22 cellular contexts compared by ENCODE assay signal in the genomic region with DNA sequence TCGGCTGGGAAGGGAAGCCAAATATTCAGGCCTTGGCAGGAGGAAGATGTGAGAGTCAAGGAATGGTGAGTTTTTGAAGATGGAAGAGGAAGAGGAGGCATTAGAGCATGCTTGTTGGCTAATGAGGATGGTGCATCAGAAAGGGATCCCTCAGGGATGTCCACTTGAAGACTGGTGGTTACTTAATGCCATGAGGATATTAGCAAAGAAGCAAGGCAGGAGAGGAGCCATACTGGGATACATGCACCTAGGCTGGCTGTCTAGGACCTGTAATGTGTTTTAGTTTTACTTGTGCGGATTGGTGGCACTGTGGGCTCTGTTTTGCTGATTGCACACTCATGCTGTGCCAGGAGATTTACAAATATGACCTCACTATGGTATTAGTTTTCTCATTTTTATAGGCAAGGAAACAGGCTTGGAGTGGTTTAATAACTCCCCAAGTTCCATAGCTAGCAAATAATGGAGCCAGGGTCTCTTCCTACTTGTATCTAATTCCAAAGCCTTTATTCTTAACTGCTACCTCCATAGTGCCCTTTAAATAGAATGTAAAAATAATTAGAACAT. TPM values are rescaled to one million over a fixed set of nuclear protein-coding genes. Genes with fewer than 3 reads are reported as not detected.
DNase-seq lines count a peak whose midpoint lies in the region; ATAC-seq and TF ChIP-seq lines count a peak whose summit lies in the region.
"Had no signal": no experiment of that assay in that cellular context is flagged by ENCODE, and none has a peak within 500 bp of the region (broad histone marks: within the 10 kb centered on the region; RNA-seq: fewer than 3 reads in every experiment).

No MANE protein-coding gene starts in this region.

- H3K27me3 Mint-ChIP-seq in natural killer cell (ENCODE audit: low read depth in 2 of 2) (no peaks in the 10 kb centered on the region), T-helper 17 cell (no peaks in the 10 kb centered on the region)
- H3K27me3 Mint-ChIP-seq in natural killer cell treated with Interleukin-12 subunit alpha and Interleukin-12 subunit beta and Interleukin-15 and Interleukin-18, amount 100 ng/mL, for 72 hours, result no peaks in the 10 kb centered on the region

- no peaks in the 10 kb centered on the region for H3K36me3 Mint-ChIP-seq in natural killer cell
- H3K36me3 Mint-ChIP-seq in natural killer cell treated with Interleukin-12 subunit alpha and Interleukin-12 subunit beta and Interleukin-15 and Interleukin-18, amount 100 ng/mL, for 72 hours, result no peaks in the 10 kb centered on the region
- H3K36me3 Mint-ChIP-seq in T-helper 17 cell (ENCODE audit: low read depth), result peaks cover 4% of the 10 kb centered on the region

- H3K4me3 Mint-ChIP-seq in natural killer cell, result peak overlapping the region; percentile 4
- H3K4me3 Mint-ChIP-seq in natural killer cell treated with Interleukin-12 subunit alpha and Interleukin-12 subunit beta and Interleukin-15 and Interleukin-18, amount 100 ng/mL, for 72 hours, result no peak overlapping the region
- H3K4me3 Mint-ChIP-seq in T-helper 17 cell, result peak overlapping the region; percentile 1
- H3K4me3 Mint-ChIP-seq: HFFc6; stimulated activated effector memory CD8-positive, alpha-beta T cell treated with anti-CD3 and anti-CD28 coated beads, Interleukin-12 subunit alpha, Interleukin-12 subunit beta, amount 100 ng/mL, for 72 hours had no signal

- no peaks in the 10 kb centered on the region for H3K9me3 Mint-ChIP-seq in natural killer cell
- peaks cover 3% of the 10 kb centered on the region for H3K9me3 Mint-ChIP-seq in natural killer cell treated with Interleukin-12 subunit alpha and Interleukin-12 subunit beta and Interleukin-15 and Interleukin-18, amount 100 ng/mL, for 72 hours
- H3K9me3 Mint-ChIP-seq: HFFc6; stimulated activated effector memory CD8-positive, alpha-beta T cell treated with anti-CD3 and anti-CD28 coated beads, Interleukin-12 subunit alpha, Interleukin-12 subunit beta, amount 100 ng/mL, for 72 hours had no signal

- TF ChIP-seq CTCF in natural killer cell (IDR thresholded peaks at IDR 0.05), result no peak

- intact Hi-C loops in natural killer cell (cut with micrococcal nuclease) (no loop called here), left ventricle myocardium superior (cut with micrococcal nuclease) (no loop called here)

- DNase-seq in natural killer cell (no peak), T-helper 17 cell (no peak), left ventricle myocardium superior (no peak), NCI-H187 treated with DMSO at 0.1 percent for 48 hours (lab: John Stamatoyannopoulos, UW) (no peak), COR-L47 (lab: John Stamatoyannopoulos, UW) (no peak)
- no peak for DNase-seq in natural killer cell treated with Interleukin-12 subunit alpha and Interleukin-12 subunit beta and Interleukin-15 and Interleukin-18, amount 100 ng/mL, for 72 hours (ENCODE audit: low spot score)
- DNase-seq: activated CD4-positive, CD25-positive, alpha-beta regulatory T cell treated with anti-CD3 and anti-CD28 coated beads, Interleukin-2, amount 50 U/mL, for 72 hours; activated effector memory CD4-positive, alpha-beta T cell treated with Interleukin-2 at 50 U/mL for 16 hours; C1 segment of cervical spinal cord; GM23248; HFFc6; Karpas-422; NCI-H526 treated with DMSO at 0.1 percent for 48 hours; posterior cingulate gyrus; right lobe of liver; stimulated activated CD4-positive, alpha-beta T cell treated with anti-CD3 and anti-CD28 coated beads, Interleukin-12 subunit alpha, Interleukin-12 subunit beta, amount 100 ng/mL, for 4 hours; stimulated activated CD4-positive, alpha-beta T cell treated with anti-CD3 and anti-CD28 coated beads, Interleukin-4, amount 100 ng/mL, for 24 hours; substantia nigra; T-helper 1 cell; upper lobe of left lung had no signal

- H3K27ac Mint-ChIP-seq in natural killer cell, result peak overlapping the region; percentile 41 to 75
- no peak overlapping the region for H3K27ac Mint-ChIP-seq in natural killer cell treated with Interleukin-12 subunit alpha and Interleukin-12 subunit beta and Interleukin-15 and Interleukin-18, amount 100 ng/mL, for 72 hours
- peak overlapping the region; percentile 92 for H3K27ac Mint-ChIP-seq in T-helper 17 cell
- H3K27ac Mint-ChIP-seq: HFFc6 had no signal

- H3K4me1 Mint-ChIP-seq in natural killer cell, result peaks cover 55 to 57% of the 10 kb centered on the region in 2 donors
- peaks cover 44 to 49% of the 10 kb centered on the region in 2 donors for H3K4me1 Mint-ChIP-seq in natural killer cell treated with Interleukin-12 subunit alpha and Interleukin-12 subunit beta and Interleukin-15 and Interleukin-18, amount 100 ng/mL, for 72 hours (ENCODE audit: low read depth in 2 of 2)
- peaks cover 55% of the 10 kb centered on the region for H3K4me1 Mint-ChIP-seq in T-helper 17 cell

- ATAC-seq in natural killer cell, result no peak
- ATAC-seq in natural killer cell treated with Interleukin-12 subunit alpha and Interleukin-12 subunit beta and Interleukin-15 and Interleukin-18, amount 100 ng/mL, for 72 hours, result no peak
- no peak for ATAC-seq in T-helper 17 cell
- ATAC-seq in left ventricle myocardium superior, result peak; percentile 33
- no peak for ATAC-seq in HG03354 (IDR thresholded peaks at IDR 0.05; ENCODE audit: poor library complexity, severe bottlenecking, unreplicated experiment)

- no peaks in the 10 kb centered on the region for H3K9me3 ChIP-seq in T-helper 17 cell (ENCODE audit: control insufficient read depth, low read length, poor library complexity, severe bottlenecking)
- H3K9me3 ChIP-seq: right lobe of liver, upper lobe of left lung had no signal

RNA-seq across cellular contexts. Expression of gene NCOA7, which starts 37.8 kb away (rescaled TPM):
- 10 to 100 TPM; 37.3 to 66.6 (median 56.8) TPM for total RNA-seq in natural killer cell
- total RNA-seq in natural killer cell treated with Interleukin-12 subunit alpha and Interleukin-12 subunit beta and Interleukin-15 and Interleukin-18, amount 100 ng/mL, for 72 hours, result 10 to 100 TPM; 41.4 to 63.9 TPM
- total RNA-seq in T-helper 17 cell, result 10 to 100 TPM; 49.5 to 62.4 TPM
- total RNA-seq in left ventricle myocardium superior, result 10.2 TPM

Comparison
In these comparisons a context has a peak if more than half of its experiments do, and no peak if none do; other contexts are left out.
1. H3K27ac Mint-ChIP-seq: peak in natural killer cell (2 of 2) and T-helper 17 cell (single experiment); none in natural killer cell treated with Interleukin-12 subunit alpha and Interleukin-12 subunit beta and Interleukin-15 and Interleukin-18, amount 100 ng/mL, for 72 hours (0 of 2).